Comparison of ENCODE assay signal across 28 cellular contexts in the genomic region with DNA sequence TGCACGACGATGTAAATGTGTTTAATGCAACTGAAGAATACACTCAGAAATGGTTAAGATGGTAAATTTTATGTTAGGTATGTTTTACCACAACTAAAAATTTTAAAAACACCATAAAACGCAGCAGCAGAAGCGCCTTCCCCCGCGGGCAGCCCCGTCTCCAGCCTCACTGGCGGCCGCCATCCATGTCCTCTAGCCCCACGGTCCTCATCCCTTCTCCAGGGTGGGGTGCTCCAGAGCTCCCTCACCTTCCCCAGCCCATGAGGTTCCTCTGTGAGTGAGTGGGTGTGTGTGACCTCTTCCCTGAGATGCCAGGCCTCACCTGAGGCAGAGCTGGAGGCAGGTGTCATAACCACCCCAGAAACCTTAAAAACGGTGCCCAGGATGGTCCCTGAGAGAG. TPM values are rescaled to one million over a fixed set of nuclear protein-coding genes. Genes with fewer than 3 reads are reported as not detected.
"Had no signal": no experiment of that assay in that cellular context is flagged by ENCODE, and none has a peak within 500 bp of the region (broad histone marks: within the 10 kb centered on the region; RNA-seq: fewer than 3 reads in every experiment).

No MANE protein-coding gene starts in this region.

- FAIRE-seq: small intestine had no signal

- H3K27me3 ChIP-seq: ovary, right lobe of liver, sigmoid colon, thyroid gland, tibial nerve, upper lobe of right lung, uterus had no signal

- DNase-seq: naive thymus-derived CD4-positive, alpha-beta T cell; natural killer cell; occipital lobe; ovary; right lobe of liver; sigmoid colon; small intestine; stimulated activated CD4-positive, alpha-beta T cell treated with anti-CD3 and anti-CD28 coated beads, Interleukin-15, amount 100 ng/mL, for 24 hours; stimulated activated CD4-positive, alpha-beta T cell treated with anti-CD3 and anti-CD28 coated beads, Interleukin-2, amount 100 ng/mL, for 24 hours; stimulated activated CD4-positive, alpha-beta T cell treated with anti-CD3 and anti-CD28 coated beads, Interleukin-2, amount 100 ng/mL, for 48 hours; stimulated activated CD4-positive, alpha-beta T cell treated with anti-CD3 and anti-CD28 coated beads, Interleukin-4, amount 100 ng/mL, for 24 hours; stimulated activated naive B cell treated with anti-CD40 and anti-IgM and Interleukin-4, amounts not matched to agents 10 μg/mL and 1 μg/mL and 100 μg/mL, for 72 hours; stimulated activated naive CD4-positive, alpha-beta T cell treated with Interleukin-2 at 50 U/mL for 16 hours; stomach; thyroid gland; upper lobe of right lung; uterus had no signal

- H3K27ac Mint-ChIP-seq: naive thymus-derived CD4-positive, alpha-beta T cell; natural killer cell; nephron; progenitor cell of endocrine pancreas; stimulated activated effector memory CD8-positive, alpha-beta T cell treated with anti-CD3 and anti-CD28 coated beads, Interleukin-12 subunit alpha, Interleukin-12 subunit beta, amount 100 ng/mL, for 72 hours; stimulated activated naive B cell treated with anti-CD40 and anti-IgM and Interleukin-4, amounts not matched to agents 10 μg/mL and 1 μg/mL and 100 μg/mL, for 72 hours; stimulated activated naive CD8-positive, alpha-beta T cell treated with anti-CD3 and anti-CD28 coated beads, Interleukin-15, Interleukin-2, amounts not matched to agents 100 ng/mL and 50 ng/mL, for 24 hours; type B pancreatic cell had no signal

- H3K27ac ChIP-seq: ovary, parathyroid adenoma, psoas muscle, right lobe of liver, sigmoid colon, stomach, thoracic aorta, thyroid gland, tibial nerve, upper lobe of right lung, uterus had no signal

- H3K79me2 ChIP-seq: parathyroid adenoma had no signal

- H3K36me3 ChIP-seq: ovary, right lobe of liver, sigmoid colon, stomach, thoracic aorta, thyroid gland, tibial nerve, upper lobe of right lung, uterus had no signal

- ATAC-seq: naive thymus-derived CD4-positive, alpha-beta T cell; natural killer cell; psoas muscle; right cardiac atrium; right lobe of liver; stimulated activated effector memory CD8-positive, alpha-beta T cell treated with anti-CD3 and anti-CD28 coated beads, Interleukin-12 subunit alpha, Interleukin-12 subunit beta, amount 100 ng/mL, for 72 hours; stimulated activated naive B cell treated with anti-CD40 and anti-IgM and Interleukin-4, amounts not matched to agents 10 μg/mL and 1 μg/mL and 100 μg/mL, for 72 hours; upper lobe of right lung had no signal

- H3K9me3 Mint-ChIP-seq: naive thymus-derived CD4-positive, alpha-beta T cell; natural killer cell; nephron; stimulated activated effector memory CD8-positive, alpha-beta T cell treated with anti-CD3 and anti-CD28 coated beads, Interleukin-12 subunit alpha, Interleukin-12 subunit beta, amount 100 ng/mL, for 72 hours; stimulated activated naive B cell treated with anti-CD40 and anti-IgM and Interleukin-4, amounts not matched to agents 10 μg/mL and 1 μg/mL and 100 μg/mL, for 72 hours; stimulated activated naive CD8-positive, alpha-beta T cell treated with anti-CD3 and anti-CD28 coated beads, Interleukin-15, Interleukin-2, amounts not matched to agents 100 ng/mL and 50 ng/mL, for 24 hours; type B pancreatic cell had no signal

- H3K9ac ChIP-seq: parathyroid adenoma had no signal

- H3K4me3 Mint-ChIP-seq: naive thymus-derived CD4-positive, alpha-beta T cell; natural killer cell; nephron; stimulated activated effector memory CD8-positive, alpha-beta T cell treated with anti-CD3 and anti-CD28 coated beads, Interleukin-12 subunit alpha, Interleukin-12 subunit beta, amount 100 ng/mL, for 72 hours; stimulated activated naive B cell treated with anti-CD40 and anti-IgM and Interleukin-4, amounts not matched to agents 10 μg/mL and 1 μg/mL and 100 μg/mL, for 72 hours; stimulated activated naive CD8-positive, alpha-beta T cell treated with anti-CD3 and anti-CD28 coated beads, Interleukin-15, Interleukin-2, amounts not matched to agents 100 ng/mL and 50 ng/mL, for 24 hours; type B pancreatic cell had no signal

- H3K27me3 Mint-ChIP-seq: stimulated activated naive CD8-positive, alpha-beta T cell treated with anti-CD3 and anti-CD28 coated beads, Interleukin-15, Interleukin-2, amounts not matched to agents 100 ng/mL and 50 ng/mL, for 24 hours had no signal

- H3K4me3 ChIP-seq: ovary, psoas muscle, right lobe of liver, sigmoid colon, stomach, thoracic aorta, thyroid gland, tibial nerve, upper lobe of right lung, uterus had no signal

- H3K36me3 Mint-ChIP-seq: naive thymus-derived CD4-positive, alpha-beta T cell; natural killer cell; stimulated activated effector memory CD8-positive, alpha-beta T cell treated with anti-CD3 and anti-CD28 coated beads, Interleukin-12 subunit alpha, Interleukin-12 subunit beta, amount 100 ng/mL, for 72 hours; stimulated activated naive B cell treated with anti-CD40 and anti-IgM and Interleukin-4, amounts not matched to agents 10 μg/mL and 1 μg/mL and 100 μg/mL, for 72 hours; type B pancreatic cell had no signal

- H3K4me1 Mint-ChIP-seq: naive thymus-derived CD4-positive, alpha-beta T cell; natural killer cell; nephron; stimulated activated effector memory CD8-positive, alpha-beta T cell treated with anti-CD3 and anti-CD28 coated beads, Interleukin-12 subunit alpha, Interleukin-12 subunit beta, amount 100 ng/mL, for 72 hours; stimulated activated naive B cell treated with anti-CD40 and anti-IgM and Interleukin-4, amounts not matched to agents 10 μg/mL and 1 μg/mL and 100 μg/mL, for 72 hours had no signal

- H3K9me3 ChIP-seq: ovary, psoas muscle, right lobe of liver, sigmoid colon, stomach, thoracic aorta, thyroid gland, tibial nerve, upper lobe of right lung, uterus had no signal

- H3K4me1 ChIP-seq: parathyroid adenoma, right lobe of liver, sigmoid colon, thyroid gland, tibial nerve, upper lobe of right lung, uterus had no signal

- H2AFZ ChIP-seq: parathyroid adenoma had no signal

RNA-seq across cellular contexts. Expression of gene INHBB, which starts 17.0 kb away (rescaled TPM):
- total RNA-seq: naive thymus-derived CD4-positive, alpha-beta T cell; progenitor cell of endocrine pancreas had no signal
- polyA plus RNA-seq: naive thymus-derived CD4-positive, alpha-beta T cell; neural cell had no signal
